In the genomic region with DNA sequence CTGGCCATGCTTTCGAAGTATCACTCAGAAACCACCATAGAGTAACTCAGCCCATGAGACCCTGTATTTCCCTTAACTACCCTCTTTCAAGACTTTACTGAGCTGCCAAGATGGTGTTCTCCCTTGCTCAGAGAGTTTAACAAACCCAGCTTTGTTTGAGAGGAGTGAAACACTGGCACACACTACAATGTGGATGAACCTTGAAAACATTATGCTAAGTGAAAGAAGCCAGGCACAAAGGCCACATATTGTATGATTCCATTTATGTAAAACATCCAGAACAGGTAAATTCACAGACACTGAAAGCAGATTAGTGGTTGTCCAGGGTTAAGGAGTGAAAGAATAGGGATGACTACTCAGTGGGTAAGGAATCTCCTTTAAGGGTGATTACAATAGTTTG, we compare ENCODE assay signal across 28 cellular contexts. TPM values are rescaled to one million over a fixed set of nuclear protein-coding genes. Genes with fewer than 3 reads are reported as not detected.
"Had no signal": no experiment of that assay in that cellular context is flagged by ENCODE, and none has a peak within 500 bp of the region (broad histone marks: within the 10 kb centered on the region; RNA-seq: fewer than 3 reads in every experiment).

No MANE protein-coding gene starts in this region.

- H3K4me1 ChIP-seq: stomach, suprapubic skin, testis, thyroid gland, tibial artery, tibial nerve, transverse colon, upper lobe of left lung, upper lobe of right lung, uterus, vagina had no signal

- H3K27ac ChIP-seq: stomach, suprapubic skin, testis, thoracic aorta, thyroid gland, tibial artery, tibial nerve, transverse colon, upper lobe of left lung, upper lobe of right lung, uterus, vagina had no signal

- H3K27me3 ChIP-seq: testis, thyroid gland, tibial nerve, transverse colon, upper lobe of left lung, upper lobe of right lung, uterus, vagina had no signal

- H3K36me3 ChIP-seq: stomach, suprapubic skin, thoracic aorta, thyroid gland, tibial artery, tibial nerve, transverse colon, upper lobe of left lung, upper lobe of right lung, uterus, vagina had no signal

- H3K9me3 ChIP-seq: stomach, suprapubic skin, testis, thoracic aorta, thyroid gland, tibial artery, tibial nerve, transverse colon, upper lobe of left lung, upper lobe of right lung, uterus, vagina had no signal

- FAIRE-seq: urothelium cell line had no signal

- ATAC-seq: stimulated activated effector memory CD8-positive, alpha-beta T cell treated with anti-CD3 and anti-CD28 coated beads, Interleukin-12 subunit alpha, Interleukin-12 subunit beta, amount 100 ng/mL, for 72 hours; stimulated activated memory B cell treated with anti-CD40 and anti-IgM and Interleukin-4, amounts not matched to agents 10 μg/mL and 1 μg/mL and 100 μg/mL, for 72 hours; stimulated activated naive B cell treated with anti-CD40 and anti-IgM and Interleukin-4, amounts not matched to agents 10 μg/mL and 1 μg/mL and 100 μg/mL, for 72 hours; stimulated activated naive CD8-positive, alpha-beta T cell treated with anti-CD3 and anti-CD28 coated beads, Interleukin-15, amount 100 ng/mL, for 72 hours; stimulated activated naive CD8-positive, alpha-beta T cell treated with anti-CD3 and anti-CD28 coated beads, Interleukin-15, Interleukin-2, amounts not matched to agents 100 U/mL and 50 U/mL, for 24 hours; upper lobe of right lung had no signal

- H3K4me3 ChIP-seq: stomach, suprapubic skin, testis, thoracic aorta, thyroid gland, tibial artery, tibial nerve, transverse colon, upper lobe of left lung, upper lobe of right lung, uterus, vagina had no signal

- DNase-seq: stimulated activated CD4-positive, alpha-beta T cell treated with anti-CD3 and anti-CD28 coated beads, Interleukin-2, amount 100 ng/mL, for 48 hours; stimulated activated CD4-positive, alpha-beta T cell treated with anti-CD3 and anti-CD28 coated beads, Interleukin-4, amount 100 ng/mL, for 1 hour; stimulated activated CD4-positive, alpha-beta T cell treated with anti-CD3 and anti-CD28 coated beads, Interleukin-4, amount 100 ng/mL, for 24 hours; stimulated activated CD4-positive, alpha-beta T cell treated with anti-CD3 and anti-CD28 coated beads, Interleukin-4, amount 100 ng/mL, for 4 hours; stimulated activated CD8-positive, alpha-beta memory T cell treated with anti-CD3 and anti-CD28 coated beads, Interleukin-4, amount 100 ng/mL, for 48 hours; stimulated activated naive B cell treated with anti-CD40 and anti-IgM and Interleukin-4, amounts not matched to agents 10 μg/mL and 1 μg/mL and 100 μg/mL, for 72 hours; stimulated activated naive CD4-positive, alpha-beta T cell; stimulated activated naive CD4-positive, alpha-beta T cell treated with Interleukin-2 at 50 U/mL for 16 hours; stimulated activated naive CD8-positive, alpha-beta T cell treated with anti-CD3 and anti-CD28 coated beads, Interleukin-15, amount 100 ng/mL, for 72 hours; stimulated activated naive CD8-positive, alpha-beta T cell treated with anti-CD3 and anti-CD28 coated beads, Interleukin-15, Interleukin-2, amounts not matched to agents 100 U/mL and 50 U/mL, for 24 hours; stomach; substantia nigra; testis; thyroid gland; transverse colon; trophoblast cell; upper lobe of left lung; upper lobe of right lung; uterus had no signal

RNA-seq across cellular contexts. Expression of a gene that starts 49.8 kb away (rescaled TPM):
- total RNA-seq: temporal lobe had no signal
